In the genomic region with DNA sequence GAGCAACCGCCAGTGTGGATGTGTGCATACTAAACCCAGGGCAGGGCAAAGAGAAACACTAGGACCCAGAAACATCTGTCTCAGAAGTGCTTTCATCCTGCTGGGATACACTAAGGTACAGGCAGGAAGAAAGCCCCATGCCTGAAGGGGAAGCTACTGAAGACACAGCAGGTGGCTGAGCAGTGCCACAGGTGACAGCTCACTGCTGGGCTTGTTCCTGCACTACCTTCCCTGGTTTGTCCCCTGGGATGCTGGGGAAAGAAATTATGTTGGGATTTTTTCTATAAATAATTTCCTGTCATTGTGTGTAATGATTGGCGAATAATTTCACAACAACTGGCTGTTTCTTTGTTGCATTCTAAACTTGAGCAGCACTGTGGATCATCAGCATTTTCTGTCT, we compare ENCODE assay signal across 13 cellular contexts.
"Had no signal": no experiment of that assay in that cellular context is flagged by ENCODE, and none has a peak within 500 bp of the region (broad histone marks: within the 10 kb centered on the region; RNA-seq: fewer than 3 reads in every experiment).

No MANE protein-coding gene starts in this region.

- H3K9me3 ChIP-seq: adrenal gland, gastroesophageal sphincter, right atrium auricular region, tibial nerve had no signal

- H3K27ac ChIP-seq: epithelial cell of prostate, right atrium auricular region had no signal

- H3K36me3 ChIP-seq: adrenal gland, gastroesophageal sphincter, right atrium auricular region, tibial nerve had no signal

- H3K27me3 ChIP-seq: adrenal gland, gastroesophageal sphincter, right atrium auricular region, tibial nerve had no signal

- ATAC-seq: left ventricle myocardium superior; stimulated activated effector memory CD8-positive, alpha-beta T cell treated with anti-CD3 and anti-CD28 coated beads, Interleukin-12 subunit alpha, Interleukin-12 subunit beta, amount 100 ng/mL, for 72 hours had no signal

- H3K4me3 ChIP-seq: adrenal gland, gastroesophageal sphincter, right atrium auricular region, skin epidermis, tibial nerve had no signal

- DNase-seq: activated CD4-positive, alpha-beta T cell treated with anti-CD3 and anti-CD28 coated beads, Interleukin-2, amount 50 U/mL, for 1 hour; activated naive CD4-positive, alpha-beta T cell treated with anti-CD3 and anti-CD28 coated beads, Interleukin-2, amount 50 U/mL, for 16 hours; adrenal gland; effector memory CD4-positive, alpha-beta T cell; kidney; left ventricle myocardium superior; posterior cingulate gyrus had no signal
